9 cellular contexts compared by ENCODE assay signal in the genomic region with DNA sequence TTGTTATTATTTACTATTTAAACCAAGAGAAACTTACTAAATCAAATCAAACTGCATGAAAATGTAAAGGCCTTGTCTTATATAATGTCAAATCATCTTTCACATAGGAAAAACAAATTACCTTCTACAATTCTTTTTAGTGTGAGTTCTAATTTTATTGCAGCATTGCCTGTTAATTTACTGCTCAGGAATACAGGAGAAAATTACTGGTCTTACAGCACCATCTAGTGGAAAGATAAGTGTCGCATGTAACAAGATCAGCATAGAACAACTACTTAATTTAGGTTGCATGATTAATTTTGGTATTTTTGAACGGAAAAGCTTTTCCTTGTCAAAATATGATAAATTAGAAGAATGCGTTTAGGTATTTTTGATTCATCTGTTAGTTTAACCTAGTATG.
DNase-seq lines count a peak whose midpoint lies in the region; ATAC-seq and TF ChIP-seq lines count a peak whose summit lies in the region.
"Had no signal": no experiment of that assay in that cellular context is flagged by ENCODE, and none has a peak within 500 bp of the region (broad histone marks: within the 10 kb centered on the region; RNA-seq: fewer than 3 reads in every experiment).

No MANE protein-coding gene starts in this region.

- H3K27ac Mint-ChIP-seq in effector memory CD8-positive, alpha-beta T cell = no peak overlapping the region
- no peak overlapping the region for H3K27ac Mint-ChIP-seq in naive thymus-derived CD4-positive, alpha-beta T cell
- H3K27ac Mint-ChIP-seq: memory B cell had no signal

- dilution Hi-C loops in IMR-90 (cut with HindIII; ENCODE audit: low sequenced_read_pairs, unreplicated experiment) = no loop called here

- no peak overlapping the region for H4K8ac ChIP-seq in IMR-90 (ENCODE audit: low read depth in 2 of 2, low read length in 2 of 2)

- peaks cover 4% of the 10 kb centered on the region for H3K36me3 Mint-ChIP-seq in effector memory CD8-positive, alpha-beta T cell (ENCODE audit: insufficient read depth)
- H3K36me3 Mint-ChIP-seq in naive thymus-derived CD4-positive, alpha-beta T cell = no peaks in the 10 kb centered on the region
- H3K36me3 Mint-ChIP-seq: memory B cell had no signal

- ATAC-seq in IMR-90 (ENCODE audit: low read depth) = peak; percentile 59; the same call in 1 of the 2 replicates
- peak; percentile 29 for ATAC-seq in effector memory CD8-positive, alpha-beta T cell (replicated peaks)
- ATAC-seq in naive thymus-derived CD4-positive, alpha-beta T cell = no peak
- ATAC-seq in GM21717 (IDR thresholded peaks at IDR 0.05; ENCODE audit: unreplicated experiment) = no peak
- ATAC-seq in GM19452 (IDR thresholded peaks at IDR 0.05; ENCODE audit: unreplicated experiment) = no peak
- no peak for ATAC-seq in HG02884 (IDR thresholded peaks at IDR 0.05; ENCODE audit: unreplicated experiment)

- H3K18ac ChIP-seq in IMR-90 (ENCODE audit: low read depth, low read length) = no peak overlapping the region

- no peak overlapping the region for H2AFZ ChIP-seq in IMR-90 (replicated peaks; ENCODE audit: low read length, poor library complexity)
- H2AFZ ChIP-seq in OCI-LY1 (ENCODE audit: low read length) = no peak overlapping the region

- POLR2A ChIA-PET in IMR-90 (lab: Charles Lee; ENCODE audit: unreplicated experiment) = no interaction called here
- POLR2A ChIA-PET in naive thymus-derived CD4-positive, alpha-beta T cell (lab: Charles Lee) = no interaction called here

- no peak overlapping the region for H3K23ac ChIP-seq in IMR-90 (ENCODE audit: low read depth, low read length)

- no peak overlapping the region for H3K4ac ChIP-seq in IMR-90 (ENCODE audit: low read depth, low read length)

- H2BK120ac ChIP-seq in IMR-90 (ENCODE audit: low read depth, low read length) = no peak overlapping the region

- H3K9ac ChIP-seq in IMR-90 (ENCODE audit: low read depth, low read length) (no peak overlapping the region), OCI-LY1 (ENCODE audit: low read length) (no peak overlapping the region)

- H3K36me3 ChIP-seq in IMR-90 (ENCODE audit: control insufficient read depth, insufficient read depth, low read length) (no peaks in the 10 kb centered on the region), OCI-LY1 (ENCODE audit: insufficient read depth, low read length) (no peaks in the 10 kb centered on the region)
- H3K36me3 ChIP-seq in naive thymus-derived CD4-positive, alpha-beta T cell (ENCODE audit: control insufficient read depth in 2 of 3, insufficient read depth in 3 of 3, low read length in 3 of 3) = no peaks in the 10 kb centered on the region

- no peak overlapping the region for H2AK9ac ChIP-seq in IMR-90 (replicated peaks; ENCODE audit: low read depth, low read length, poor library complexity)

- no peaks in the 10 kb centered on the region for H3K4me1 ChIP-seq in IMR-90 (ENCODE audit: control insufficient read depth, insufficient read depth, low read length)
- no peaks in the 10 kb centered on the region for H3K4me1 ChIP-seq in OCI-LY1 (ENCODE audit: insufficient read depth, low read length, severe bottlenecking)
- no peaks in the 10 kb centered on the region for H3K4me1 ChIP-seq in naive thymus-derived CD4-positive, alpha-beta T cell (ENCODE audit: control insufficient read depth in 2 of 2, insufficient read depth in 2 of 2, low read length in 2 of 2)

- H3K14ac ChIP-seq in IMR-90 (replicated peaks; ENCODE audit: low read depth, low read length) = no peak overlapping the region

- peak; percentile 70 for TF ChIP-seq CTCF in IMR-90 (conservative IDR thresholded peaks at IDR 0.05; ENCODE audit: low read depth, low read length)
- peak; percentile 81 for TF ChIP-seq CTCF in OCI-LY1 (IDR thresholded peaks at IDR 0.05; ENCODE audit: low read length)

- no peak for TF ChIP-seq POLR2A in IMR-90 (IDR thresholded peaks at IDR 0.05; ENCODE audit: low read depth, low read length)

- H3K4me2 ChIP-seq in IMR-90 (ENCODE audit: low read depth, low read length) (no peak overlapping the region), OCI-LY1 (ENCODE audit: low read length) (no peak overlapping the region)

- peaks cover 0 to 19% of the 10 kb centered on the region in 2 donors for H3K27me3 Mint-ChIP-seq in effector memory CD8-positive, alpha-beta T cell
- H3K27me3 Mint-ChIP-seq in naive thymus-derived CD4-positive, alpha-beta T cell = peaks cover 0 to 25% (median 5%) of the 10 kb centered on the region in 5 donors
- H3K27me3 Mint-ChIP-seq: memory B cell had no signal

- H3K9me3 ChIP-seq in IMR-90 (ENCODE audit: control insufficient read depth, insufficient read depth, low read length) (peaks cover 8% of the 10 kb centered on the region; the same call in 1 of the 2 replicates), OCI-LY1 (ENCODE audit: low read length) (no peaks in the 10 kb centered on the region)
- H3K9me3 ChIP-seq in naive thymus-derived CD4-positive, alpha-beta T cell (ENCODE audit: control insufficient read depth in 2 of 3, low read length in 3 of 3) = no peaks in the 10 kb centered on the region

- no TSS peak for BruUV-seq in IMR-90 (replicated peaks; lab: Mats Ljungman, UMichigan)

- H2AK5ac ChIP-seq in IMR-90 (ENCODE audit: low read depth, low read length) = no peak overlapping the region

- in situ Hi-C loops in IMR-90 (cut with MboI; ENCODE audit: low sequenced_read_pairs) = loop anchor here (25.0 kb wide), 1 partner anchor 748 kb away; no protein-coding TSS in a partner anchor

- TF ChIP-seq RAD21 in IMR-90 (IDR thresholded peaks at IDR 0.05; ENCODE audit: low read length) = peak; percentile 74

- DNase-seq in COR-L47 (lab: John Stamatoyannopoulos, UW) = peak; percentile 14
- DNase-seq in IMR-90 = peak; percentile 67
- DNase-seq in effector memory CD8-positive, alpha-beta T cell = no peak
- DNase-seq in naive thymus-derived CD4-positive, alpha-beta T cell = peak in 6 of 9 donors; percentile 32 to 58 (median 42)

- H4K20me1 ChIP-seq in IMR-90 (ENCODE audit: insufficient read depth, low read length) = no peaks in the 10 kb centered on the region
- no peaks in the 10 kb centered on the region for H4K20me1 ChIP-seq in OCI-LY1 (ENCODE audit: insufficient read depth, low read length)

- H3K27me3 ChIP-seq in IMR-90 (ENCODE audit: control insufficient read depth, insufficient read depth, low read length) (no peaks in the 10 kb centered on the region), OCI-LY1 (ENCODE audit: insufficient read depth, low read length) (no peaks in the 10 kb centered on the region)
- no peaks in the 10 kb centered on the region for H3K27me3 ChIP-seq in naive thymus-derived CD4-positive, alpha-beta T cell (ENCODE audit: control insufficient read depth in 2 of 2, insufficient read depth in 2 of 2, low read length in 2 of 2)

- no CpG with 5 or more reads among the region's 3 CpGs for WGBS in IMR-90 (ENCODE audit: extremely low coverage in 2 of 2, insufficient read length in 1 of 2), 2 experiments

- H3K9me1 ChIP-seq in IMR-90 (ENCODE audit: insufficient read depth, low read length) = no peaks in the 10 kb centered on the region

- H3K4me3 ChIP-seq in IMR-90 (ENCODE audit: insufficient read depth, low read depth, low read length) (no peak overlapping the region), OCI-LY1 (ENCODE audit: low read depth, low read length, poor library complexity, severe bottlenecking) (no peak overlapping the region)
- H3K4me3 ChIP-seq in naive thymus-derived CD4-positive, alpha-beta T cell (ENCODE audit: low read length) = no peak overlapping the region

- intact Hi-C loops in IMR-90 (cut with micrococcal nuclease) = loop anchor here (1.0 kb wide), 1 partner anchor 169 kb away; no protein-coding TSS in a partner anchor
- intact Hi-C loops in naive thymus-derived CD4-positive, alpha-beta T cell (cut with micrococcal nuclease) = loop anchor here in 1 of 2 donors (1.0 to 10.0 kb wide), 5 partner anchors 244 to 743 kb away; no protein-coding TSS in a partner anchor

- no peaks in the 10 kb centered on the region for H3K9me3 Mint-ChIP-seq in effector memory CD8-positive, alpha-beta T cell
- H3K9me3 Mint-ChIP-seq in naive thymus-derived CD4-positive, alpha-beta T cell = no peaks in the 10 kb centered on the region

- no peak overlapping the region for H2BK15ac ChIP-seq in IMR-90 (ENCODE audit: low read depth, low read length)

- no peak overlapping the region for H2BK20ac ChIP-seq in IMR-90 (ENCODE audit: low read depth, low read length)

- no peak overlapping the region for H2BK5ac ChIP-seq in IMR-90 (ENCODE audit: low read depth, low read length, poor library complexity, severe bottlenecking)

- no peak overlapping the region for H3K56ac ChIP-seq in IMR-90 (ENCODE audit: extremely low read depth, insufficient read depth, low read length)

- H3F3A ChIP-seq in OCI-LY1 (ENCODE audit: insufficient read depth, low read length) = no peaks in the 10 kb centered on the region

- H4K91ac ChIP-seq in IMR-90 (ENCODE audit: insufficient read depth, low read depth, low read length) = no peak overlapping the region

- no peaks in the 10 kb centered on the region for H3K9me2 ChIP-seq in OCI-LY1 (ENCODE audit: low read depth, low read length)

- no peaks in the 10 kb centered on the region for H3K79me1 ChIP-seq in IMR-90 (ENCODE audit: low read depth in 1 of 2, low read length in 2 of 2)

- H3K27ac ChIP-seq in IMR-90 (ENCODE audit: insufficient read depth, low read length) (no peak overlapping the region), OCI-LY1 (ENCODE audit: low read depth, low read length, poor library complexity, severe bottlenecking) (no peak overlapping the region)
- no peak overlapping the region for H3K27ac ChIP-seq in naive thymus-derived CD4-positive, alpha-beta T cell (ENCODE audit: low read depth, low read length)

- CTCF ChIA-PET in IMR-90 (lab: Yijun Ruan, JAX) = interaction anchor here (1.0 kb wide), 1 partner anchor 736 kb away, joined by 3 read pairs; no protein-coding TSS in a partner anchor
- CTCF ChIA-PET in naive thymus-derived CD4-positive, alpha-beta T cell (lab: Charles Lee) = no interaction called here

- no peak overlapping the region for H4K5ac ChIP-seq in IMR-90 (ENCODE audit: low read depth, low read length)

- no peak overlapping the region for H3K4me3 Mint-ChIP-seq in effector memory CD8-positive, alpha-beta T cell
- H3K4me3 Mint-ChIP-seq in naive thymus-derived CD4-positive, alpha-beta T cell = no peak overlapping the region
- H3K4me3 Mint-ChIP-seq: memory B cell had no signal

- H3K4me1 Mint-ChIP-seq in effector memory CD8-positive, alpha-beta T cell (ENCODE audit: low read depth in 2 of 2) = peaks cover 0 to 3% of the 10 kb centered on the region in 2 donors
- H3K4me1 Mint-ChIP-seq in naive thymus-derived CD4-positive, alpha-beta T cell = peaks cover 0 to 2% (median 0%) of the 10 kb centered on the region in 7 donors
- H3K4me1 Mint-ChIP-seq: memory B cell had no signal

- no peaks in the 10 kb centered on the region for H3K79me2 ChIP-seq in OCI-LY1 (ENCODE audit: insufficient read depth, low read length)

TF ChIP-seq in IMR-90, 13 proteins besides CTCF, POLR2A, EP300 and RAD21 (continues in another document):
- no peak for TF ChIP-seq USF2 (IDR thresholded peaks at IDR 0.05; ENCODE audit: low read depth, low read length)

Comparison
In these comparisons a context has a peak if more than half of its experiments do, and no peak if none do; other contexts are left out.
1. DNase-seq: peak in COR-L47 (single experiment), IMR-90 (single experiment) and naive thymus-derived CD4-positive, alpha-beta T cell (6 of 9); none in effector memory CD8-positive, alpha-beta T cell (0 of 3).
2. ATAC-seq: peak in IMR-90 (single experiment) and effector memory CD8-positive, alpha-beta T cell (single experiment); none in naive thymus-derived CD4-positive, alpha-beta T cell (single experiment), GM21717 (single experiment), GM19452 (single experiment) and HG02884 (single experiment).